Comparison of ENCODE assay signal across 17 cellular contexts in genomic region chr7:77461246-77461645, GRCh38.
"Had no signal": no experiment of that assay in that cellular context is flagged by ENCODE, and none has a peak within 500 bp of the region (broad histone marks: within the 10 kb centered on the region; RNA-seq: fewer than 3 reads in every experiment).

No MANE protein-coding gene starts in this region.

- H3K27ac ChIP-seq: ascending aorta, breast epithelium, parathyroid adenoma, testis had no signal

- H3K36me3 ChIP-seq: ascending aorta, breast epithelium had no signal

- H3K9me3 ChIP-seq: ascending aorta, breast epithelium, testis had no signal

- H3K79me2 ChIP-seq: parathyroid adenoma had no signal

- DNase-seq: activated CD4-positive, alpha-beta T cell treated with anti-CD3 and anti-CD28 coated beads, Interleukin-2, amount 10 ng/mL, durations not matched to agents 7 days and 5 days; activated effector memory CD4-positive, alpha-beta T cell treated with anti-CD3 and anti-CD28 coated beads, Interleukin-2, amount 50 U/mL, for 16 hours; activated T-cell treated with anti-CD3 and anti-CD28 coated beads, Interleukin-2, amount 50 U/mL, for 72 hours; effector CD8-positive, alpha-beta T cell; mesenchymal stem cell; natural killer cell; stimulated activated CD4-positive, alpha-beta T cell treated with anti-CD3 and anti-CD28 coated beads, Interleukin-4, amount 100 ng/mL, for 24 hours; testis had no signal

- H3K27me3 Mint-ChIP-seq: activated naive CD4-positive, alpha-beta T cell treated with anti-CD3 and anti-CD28 coated beads, Interleukin-2, amount 50 U/mL, for 24 hours; dendritic cell treated with granulocyte-macrophage colony-stimulating factor and Interleukin-4, amounts not matched to agents 40 ng/mL and 50 ng/mL, for 4 days; stimulated activated memory B cell treated with anti-CD40 and anti-IgM and Interleukin-4, amounts not matched to agents 10 μg/mL and 1 μg/mL and 100 μg/mL, for 72 hours; type B pancreatic cell had no signal

- H3K36me3 Mint-ChIP-seq: activated naive CD4-positive, alpha-beta T cell treated with anti-CD3 and anti-CD28 coated beads, Interleukin-2, amount 50 U/mL, for 24 hours; natural killer cell; stimulated activated memory B cell treated with anti-CD40 and anti-IgM and Interleukin-4, amounts not matched to agents 10 μg/mL and 1 μg/mL and 100 μg/mL, for 72 hours; type B pancreatic cell had no signal

- H2AFZ ChIP-seq: parathyroid adenoma had no signal

- H3K4me3 ChIP-seq: ascending aorta, breast epithelium, testis had no signal

- H3K4me1 Mint-ChIP-seq: activated naive CD4-positive, alpha-beta T cell treated with anti-CD3 and anti-CD28 coated beads, Interleukin-2, amount 50 U/mL, for 24 hours had no signal

- ATAC-seq: activated CD4-positive, CD25-positive, alpha-beta regulatory T cell treated with anti-CD3 and anti-CD28 coated beads, Interleukin-2, amount 50 U/mL, for 24 hours; activated T-cell treated with anti-CD3 and anti-CD28 coated beads, Interleukin-2, amount 50 U/mL, for 72 hours; natural killer cell; sciatic nerve; stimulated activated memory B cell treated with anti-CD40 and anti-IgM and Interleukin-4, amounts not matched to agents 10 μg/mL and 1 μg/mL and 100 μg/mL, for 72 hours had no signal

- H3K9me3 Mint-ChIP-seq: activated naive CD4-positive, alpha-beta T cell treated with anti-CD3 and anti-CD28 coated beads, Interleukin-2, amount 50 U/mL, for 24 hours; activated T-cell treated with anti-CD3 and anti-CD28 coated beads, Interleukin-2, amount 50 U/mL, for 72 hours; dendritic cell treated with granulocyte-macrophage colony-stimulating factor and Interleukin-4, amounts not matched to agents 40 ng/mL and 50 ng/mL, for 4 days; natural killer cell; stimulated activated memory B cell treated with anti-CD40 and anti-IgM and Interleukin-4, amounts not matched to agents 10 μg/mL and 1 μg/mL and 100 μg/mL, for 72 hours; type B pancreatic cell had no signal

- H3K4me3 Mint-ChIP-seq: activated CD4-positive, alpha-beta T cell treated with anti-CD3 and anti-CD28 coated beads, Interleukin-2, amount 10 ng/mL, durations not matched to agents 7 days and 5 days; activated naive CD4-positive, alpha-beta T cell treated with anti-CD3 and anti-CD28 coated beads, Interleukin-2, amount 50 U/mL, for 24 hours; activated T-cell treated with anti-CD3 and anti-CD28 coated beads, Interleukin-2, amount 50 U/mL, for 72 hours; dendritic cell treated with granulocyte-macrophage colony-stimulating factor and Interleukin-4, amounts not matched to agents 40 ng/mL and 50 ng/mL, for 4 days; natural killer cell; stimulated activated memory B cell treated with anti-CD40 and anti-IgM and Interleukin-4, amounts not matched to agents 10 μg/mL and 1 μg/mL and 100 μg/mL, for 72 hours; type B pancreatic cell had no signal

- H3K9ac ChIP-seq: parathyroid adenoma had no signal

- H3K27ac Mint-ChIP-seq: activated CD4-positive, alpha-beta T cell treated with anti-CD3 and anti-CD28 coated beads, Interleukin-2, amount 10 ng/mL, durations not matched to agents 7 days and 5 days; activated naive CD4-positive, alpha-beta T cell treated with anti-CD3 and anti-CD28 coated beads, Interleukin-2, amount 50 U/mL, for 24 hours; activated T-cell treated with anti-CD3 and anti-CD28 coated beads, Interleukin-2, amount 50 U/mL, for 72 hours; dendritic cell treated with granulocyte-macrophage colony-stimulating factor and Interleukin-4, amounts not matched to agents 40 ng/mL and 50 ng/mL, for 4 days; natural killer cell; stimulated activated memory B cell treated with anti-CD40 and anti-IgM and Interleukin-4, amounts not matched to agents 10 μg/mL and 1 μg/mL and 100 μg/mL, for 72 hours; type B pancreatic cell had no signal

- H3K4me1 ChIP-seq: ascending aorta, breast epithelium, parathyroid adenoma, testis had no signal

- H3K27me3 ChIP-seq: ascending aorta, breast epithelium, testis had no signal
